37 cellular contexts compared by ENCODE assay signal in genomic region chr9:75069171-75069570, GRCh38.
"Had no signal": no experiment of that assay in that cellular context is flagged by ENCODE, and none has a peak within 500 bp of the region (broad histone marks: within the 10 kb centered on the region; RNA-seq: fewer than 3 reads in every experiment).

No MANE protein-coding gene starts in this region.

- H3K9me3 ChIP-seq: ascending aorta, MG63, Peyer's patch, SJSA1 had no signal

- DNase-seq: activated CD4-positive, alpha-beta memory T cell treated with anti-CD3 and anti-CD28 coated beads, Interleukin-2, amount 10 ng/mL, durations not matched to agents 7 days and 5 days; activated CD4-positive, alpha-beta T cell treated with anti-CD3 and anti-CD28 coated beads for 1 hour; activated CD4-positive, alpha-beta T cell treated with anti-CD3 and anti-CD28 coated beads for 48 hours; activated CD4-positive, CD25-positive, alpha-beta regulatory T cell; activated CD8-positive, alpha-beta memory T cell treated with anti-CD3 and anti-CD28 coated beads for 24 hours; activated CD8-positive, alpha-beta memory T cell treated with anti-CD3 and anti-CD28 coated beads, Interleukin-2, amount 10 ng/mL, durations not matched to agents 7 days and 5 days; activated CD8-positive, alpha-beta memory T cell treated with anti-CD3 and anti-CD28 coated beads, Interleukin-2, amount 50 U/mL, for 48 hours; activated effector memory CD4-positive, alpha-beta T cell treated with Interleukin-2 at 50 U/mL for 16 hours; activated naive CD4-positive, alpha-beta T cell treated with anti-CD3 and anti-CD28 coated beads, Interleukin-2, amount 10 ng/mL, durations not matched to agents 7 days and 5 days; activated T-cell treated with anti-CD3 and anti-CD28 coated beads, Interleukin-2, amount 50 U/mL, for 48 hours; amygdala; Kasumi-1; MG63; NCI-H1048; NCI-H1105 treated with DMSO at 0.1 percent for 48 hours; NCI-H1436; NCI-H1694; NCI-H1930; NCI-H2081 treated with DMSO at 0.1 percent for 48 hours; NCI-H226; NCI-H446 treated with DMSO at 0.1 percent for 48 hours; NCI-H524; NCI-H748 treated with DMSO at 0.1 percent for 48 hours; NK-92 treated with Interleukin-12 subunit alpha and Interleukin-12 subunit beta, amount 100 ng/mL, for 24 hours; PC-3; Peyer's patch; RPMI8226; SHP77 treated with DMSO at 0.1 percent for 48 hours; SW 1271; T-helper 1 cell; T1000; WERI-Rb-1 had no signal

- H3K36me3 ChIP-seq: cardiac muscle cell, MG63, SJSA1, WERI-Rb-1 had no signal

- H3K27me3 ChIP-seq: ascending aorta, cardiac muscle cell, MG63, Peyer's patch, SJSA1 had no signal

- H3K4me3 Mint-ChIP-seq: activated CD4-positive, alpha-beta memory T cell treated with anti-CD3 and anti-CD28 coated beads, Interleukin-2, amount 10 ng/mL, durations not matched to agents 7 days and 5 days; activated CD8-positive, alpha-beta memory T cell treated with anti-CD3 and anti-CD28 coated beads, Interleukin-2, amount 10 ng/mL, durations not matched to agents 7 days and 5 days; activated naive CD4-positive, alpha-beta T cell treated with anti-CD3 and anti-CD28 coated beads, Interleukin-2, amount 10 ng/mL, durations not matched to agents 7 days and 5 days; activated naive CD8-positive, alpha-beta T cell; central memory CD8-positive, alpha-beta T cell had no signal

- H3K27ac ChIP-seq: ascending aorta, cardiac muscle cell, Peyer's patch, SJSA1, WERI-Rb-1 had no signal

- H3K4me3 ChIP-seq: ascending aorta, cardiac muscle cell, MG63, Peyer's patch, SJSA1 had no signal

- H3K27ac Mint-ChIP-seq: activated CD4-positive, alpha-beta memory T cell treated with anti-CD3 and anti-CD28 coated beads, Interleukin-2, amount 10 ng/mL, durations not matched to agents 7 days and 5 days; activated CD8-positive, alpha-beta memory T cell treated with anti-CD3 and anti-CD28 coated beads, Interleukin-2, amount 10 ng/mL, durations not matched to agents 7 days and 5 days; activated naive CD4-positive, alpha-beta T cell treated with anti-CD3 and anti-CD28 coated beads, Interleukin-2, amount 10 ng/mL, durations not matched to agents 7 days and 5 days had no signal

- H3K9me3 Mint-ChIP-seq: activated CD4-positive, alpha-beta memory T cell treated with anti-CD3 and anti-CD28 coated beads, Interleukin-2, amount 10 ng/mL, durations not matched to agents 7 days and 5 days; activated naive CD4-positive, alpha-beta T cell treated with anti-CD3 and anti-CD28 coated beads, Interleukin-2, amount 10 ng/mL, durations not matched to agents 7 days and 5 days; central memory CD8-positive, alpha-beta T cell had no signal

- H3K4me1 ChIP-seq: ascending aorta, Peyer's patch, SJSA1 had no signal

- H3K27me3 Mint-ChIP-seq: activated CD4-positive, alpha-beta memory T cell treated with anti-CD3 and anti-CD28 coated beads, Interleukin-2, amount 10 ng/mL, durations not matched to agents 7 days and 5 days; activated CD8-positive, alpha-beta memory T cell treated with anti-CD3 and anti-CD28 coated beads, Interleukin-2, amount 10 ng/mL, durations not matched to agents 7 days and 5 days; activated naive CD4-positive, alpha-beta T cell treated with anti-CD3 and anti-CD28 coated beads, Interleukin-2, amount 10 ng/mL, durations not matched to agents 7 days and 5 days; activated naive CD8-positive, alpha-beta T cell; central memory CD8-positive, alpha-beta T cell had no signal

- ATAC-seq: activated CD8-positive, alpha-beta memory T cell treated with anti-CD3 and anti-CD28 coated beads, Interleukin-2, amount 10 ng/mL, durations not matched to agents 7 days and 5 days; PC-3 had no signal
